Comparison of ENCODE assay signal across 27 cellular contexts in the genomic region with DNA sequence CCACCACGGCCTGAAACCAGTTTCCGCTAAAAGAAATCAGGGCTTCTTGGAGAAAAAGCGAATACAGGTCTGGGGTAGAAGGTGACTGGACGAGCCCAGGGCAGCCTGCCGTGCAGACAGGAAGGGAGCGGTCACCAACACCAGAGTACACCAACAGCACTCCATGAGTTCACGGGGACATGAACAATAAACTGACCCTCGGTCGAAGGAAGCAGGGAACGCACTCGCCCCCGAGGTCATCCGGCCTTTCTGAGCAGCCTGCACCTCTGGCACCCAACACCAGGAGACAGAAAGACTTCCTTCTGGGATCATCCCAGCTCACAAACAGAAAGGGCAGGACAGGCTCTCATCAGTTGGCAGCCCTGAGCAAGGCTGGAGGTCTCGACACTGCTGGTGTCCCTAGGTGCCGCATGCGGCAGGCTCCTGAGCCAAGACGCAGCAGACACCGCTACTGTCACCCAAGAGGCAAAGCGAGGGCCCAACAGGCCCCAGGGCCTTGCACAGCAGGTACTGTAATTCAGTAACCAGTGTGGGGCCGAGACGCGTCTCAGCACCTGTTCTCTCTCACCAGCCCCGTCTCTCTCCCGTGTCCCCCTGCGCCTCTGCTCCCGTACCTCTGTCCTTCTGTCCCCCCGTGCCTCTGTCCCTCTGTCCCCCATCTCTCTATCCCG. TPM values are rescaled to one million over a fixed set of nuclear protein-coding genes. Genes with fewer than 3 reads are reported as not detected.
DNase-seq lines count a peak whose midpoint lies in the region; ATAC-seq and TF ChIP-seq lines count a peak whose summit lies in the region.
"Had no signal": no experiment of that assay in that cellular context is flagged by ENCODE, and none has a peak within 500 bp of the region (broad histone marks: within the 10 kb centered on the region; RNA-seq: fewer than 3 reads in every experiment).

No MANE protein-coding gene starts in this region.

- peaks cover 52 to 66% of the 10 kb centered on the region in 2 donors for H3K36me3 Mint-ChIP-seq in CD14-positive monocyte

- 95 to 96% methylated on average over 28 of the region's 28 CpGs for WGBS in sigmoid colon, 2 donors

- H3K27me3 Mint-ChIP-seq in CD14-positive monocyte (ENCODE audit: low read depth in 3 of 3) = peaks cover 0 to 2% (median 0%) of the 10 kb centered on the region in 3 donors
- H3K27me3 Mint-ChIP-seq: activated B cell treated with CpG ODN at 0.5 μM for 24 hours; activated naive CD8-positive, alpha-beta T cell treated with anti-CD3 and anti-CD28 coated beads for 36 hours had no signal

- no peaks in the 10 kb centered on the region for H3K27me3 ChIP-seq in left lung
- H3K27me3 ChIP-seq in sigmoid colon = no peaks in the 10 kb centered on the region
- H3K27me3 ChIP-seq in ascending aorta = no peaks in the 10 kb centered on the region
- H3K27me3 ChIP-seq: thyroid gland had no signal

- H3K4me1 Mint-ChIP-seq in CD14-positive monocyte = peaks cover 25% of the 10 kb centered on the region
- H3K4me1 Mint-ChIP-seq: activated B cell treated with CpG ODN at 0.5 μM for 24 hours; activated naive CD8-positive, alpha-beta T cell treated with anti-CD3 and anti-CD28 coated beads for 36 hours had no signal

- H3K4me3 ChIP-seq in left lung = no peak overlapping the region
- H3K4me3 ChIP-seq in sigmoid colon = no peak overlapping the region
- H3K4me3 ChIP-seq in ascending aorta = no peak overlapping the region
- H3K4me3 ChIP-seq: thyroid gland had no signal

- H3K4me1 ChIP-seq in left lung = peaks cover 0 to 18% of the 10 kb centered on the region in 2 donors
- no peaks in the 10 kb centered on the region for H3K4me1 ChIP-seq in sigmoid colon
- H3K4me1 ChIP-seq in ascending aorta = no peaks in the 10 kb centered on the region
- H3K4me1 ChIP-seq: thyroid gland had no signal

- no peaks in the 10 kb centered on the region for H3K9me3 ChIP-seq in left lung
- no peaks in the 10 kb centered on the region for H3K9me3 ChIP-seq in sigmoid colon
- no peaks in the 10 kb centered on the region for H3K9me3 ChIP-seq in ascending aorta
- H3K9me3 ChIP-seq: thyroid gland had no signal

- H3K9me3 Mint-ChIP-seq in CD14-positive monocyte = peaks cover 0 to 2% (median 0%) of the 10 kb centered on the region in 7 donors
- H3K9me3 Mint-ChIP-seq: activated B cell treated with CpG ODN at 0.5 μM for 24 hours; activated naive CD8-positive, alpha-beta T cell treated with anti-CD3 and anti-CD28 coated beads for 36 hours had no signal

- peak overlapping the region; percentile 39 to 63 for H3K27ac ChIP-seq in left lung
- peak overlapping the region in 3 of 4 donors; percentile 6 to 30 (median 12) for H3K27ac ChIP-seq in sigmoid colon
- no peak overlapping the region for H3K27ac ChIP-seq in ascending aorta

- DNase-seq in Right ventricle myocardium inferior (ENCODE audit: missing footprints) (no peak), cardiac septum (ENCODE audit: low spot score) (no peak), left lung (no peak), sigmoid colon (no peak), CD14-positive monocyte (ENCODE audit: low spot score) (no peak), ascending aorta (ENCODE audit: low spot score in 2 of 2) (no peak)
- DNase-seq: 8988T; activated B cell treated with CpG ODN at 0.5 μM for 24 hours; activated CD4-positive, alpha-beta T cell treated with anti-CD3 and anti-CD28 coated beads, Interleukin-2, amount 50 U/mL, for 48 hours; activated effector memory CD4-positive, alpha-beta T cell treated with Interleukin-2 at 50 U/mL for 16 hours; activated naive CD8-positive, alpha-beta T cell treated with anti-CD3 and anti-CD28 coated beads for 36 hours; AML-193; cerebellar nuclear complex; effector CD4-positive, alpha-beta T cell; islet precursor cell; KG1; mesenchymal stem cell; MM.1S; NCI-H1417 treated with DMSO at 0.1 percent for 48 hours; NCI-H510A treated with DMSO at 0.1 percent for 48 hours; PC-3; SHP77 treated with DMSO at 0.1 percent for 48 hours; stimulated activated CD4-positive, alpha-beta T cell treated with anti-CD3 and anti-CD28 coated beads, Interleukin-4, amount 100 ng/mL, for 4 hours; stimulated activated naive CD4-positive, alpha-beta T cell treated with Interleukin-2 at 50 U/mL for 16 hours; thyroid gland had no signal

- H3K27ac Mint-ChIP-seq in CD14-positive monocyte = peak overlapping the region in 3 of 7 donors; percentile 38 to 75 (median 66)
- H3K27ac Mint-ChIP-seq: activated B cell treated with CpG ODN at 0.5 μM for 24 hours; activated naive CD8-positive, alpha-beta T cell treated with anti-CD3 and anti-CD28 coated beads for 36 hours had no signal

- H3K4me3 Mint-ChIP-seq in CD14-positive monocyte = no peak overlapping the region
- H3K4me3 Mint-ChIP-seq: activated B cell treated with CpG ODN at 0.5 μM for 24 hours; activated naive CD8-positive, alpha-beta T cell treated with anti-CD3 and anti-CD28 coated beads for 36 hours had no signal

- H3K36me3 ChIP-seq in left lung (peaks cover 0 to 59% of the 10 kb centered on the region in 2 donors), sigmoid colon (peaks cover 0 to 54% (median 20%) of the 10 kb centered on the region in 4 donors), ascending aorta (peaks cover 28 to 50% of the 10 kb centered on the region in 2 donors)

- TF ChIP-seq CTCF in left lung (IDR thresholded peaks at IDR 0.05) = peak in 1 of 2 donors; percentile 36
- no peak for TF ChIP-seq CTCF in sigmoid colon (IDR thresholded peaks at IDR 0.05)
- TF ChIP-seq CTCF in CD14-positive monocyte (IDR thresholded peaks at IDR 0.05) = no peak
- TF ChIP-seq CTCF in ascending aorta (IDR thresholded peaks at IDR 0.05) = no peak

- TF ChIP-seq POLR2A in sigmoid colon (IDR thresholded peaks at IDR 0.05) = no peak

- ATAC-seq in Right ventricle myocardium inferior (peak; percentile 36), left lung (peak; percentile 45), HG03460 (IDR thresholded peaks at IDR 0.05; ENCODE audit: unreplicated experiment) (no peak), GM19452 (IDR thresholded peaks at IDR 0.05; ENCODE audit: unreplicated experiment) (no peak)
- ATAC-seq: PC-3 had no signal

- intact Hi-C loops in Right ventricle myocardium inferior (cut with DNase I) (no loop called here), cardiac septum (cut with DNase I) (loop anchor here (5.0 kb wide), 1 partner anchor 85 kb away; no protein-coding TSS in a partner anchor), left lung (cut with DNase I) (no loop called here), sigmoid colon (cut with DNase I) (no loop called here), CD14-positive monocyte (cut with micrococcal nuclease) (no loop called here), ascending aorta (cut with DNase I) (no loop called here)

- no peak for TF ChIP-seq EP300 in sigmoid colon (IDR thresholded peaks at IDR 0.05)

RNA-seq across cellular contexts. Expression of a gene that starts 18.0 kb away (rescaled TPM):
- total RNA-seq in Right ventricle myocardium inferior (194 TPM), cardiac septum (134 TPM), left lung (10 to 100 TPM; 10.3 to 19.4 TPM), sigmoid colon (10 to 100 TPM; 20.6 to 33.0 (median 27.6) TPM), ascending aorta (5.9 TPM)
- polyA plus RNA-seq in sigmoid colon (10 to 100 TPM in 1 of 3 donors, 1 to 10 TPM in 2; 6.6 to 10.2 (median 7.9) TPM), CD14-positive monocyte (1 to 10 TPM; 3.1 to 6.1 TPM)

RNA-seq across cellular contexts. Expression of a gene that starts 19.2 kb away (rescaled TPM):
- 468 TPM for total RNA-seq in Right ventricle myocardium inferior
- 480 TPM for total RNA-seq in cardiac septum
- 1 to 10 TPM; 2.0 to 2.3 TPM for total RNA-seq in left lung
- total RNA-seq in sigmoid colon = 1 to 10 TPM; 2.3 to 7.8 (median 4.5) TPM
- polyA plus RNA-seq in sigmoid colon = 1 to 10 TPM; 1.2 to 4.9 (median 4.2) TPM
- under 1 TPM; 0.15 to 0.27 TPM for polyA plus RNA-seq in CD14-positive monocyte
- 11.3 TPM for total RNA-seq in ascending aorta

Comparison
In these comparisons a context has a peak if more than half of its experiments do, and no peak if none do; other contexts are left out.
1. ATAC-seq: peak in Right ventricle myocardium inferior (single experiment) and left lung (single experiment); none in HG03460 (single experiment) and GM19452 (single experiment).
2. H3K27ac ChIP-seq: peak in left lung (2 of 2) and sigmoid colon (3 of 4); none in ascending aorta (0 of 2).
3. RNA of a gene that starts 19.2 kb away (total RNA-seq): 480 TPM in cardiac septum (single experiment) and 468 TPM in Right ventricle myocardium inferior (single experiment); 11.3 TPM in ascending aorta (single experiment), 2.3 to 7.8 TPM in sigmoid colon and 2.0 to 2.3 TPM in left lung; every median in the first group is over 10 times any median in the second.